31 cellular contexts compared by ENCODE assay signal in the genomic region with DNA sequence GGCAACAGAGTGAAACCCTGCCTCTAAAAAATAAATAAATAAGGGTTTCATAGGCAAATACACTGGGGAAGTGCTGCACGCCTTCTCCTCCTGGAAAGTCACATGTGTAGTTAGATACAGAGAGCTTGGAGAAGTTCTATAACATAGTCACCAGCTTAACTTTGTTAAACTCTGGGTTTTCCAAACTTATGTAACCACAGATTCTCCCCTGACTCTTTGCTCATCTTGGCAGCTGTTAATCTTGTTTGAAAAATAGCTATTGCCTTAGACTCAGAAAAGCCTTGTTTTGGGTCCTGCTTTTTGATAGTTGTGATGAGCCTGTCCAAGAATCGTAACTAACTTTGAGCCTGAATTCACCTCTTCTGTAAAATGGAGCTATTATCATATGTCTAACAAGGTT. TPM values are rescaled to one million over a fixed set of nuclear protein-coding genes. Genes with fewer than 3 reads are reported as not detected.
"Had no signal": no experiment of that assay in that cellular context is flagged by ENCODE, and none has a peak within 500 bp of the region (broad histone marks: within the 10 kb centered on the region; RNA-seq: fewer than 3 reads in every experiment).

No MANE protein-coding gene starts in this region.

- H3K36me3 ChIP-seq: cardiac muscle cell had no signal

- DNase-seq: activated CD4-positive, alpha-beta memory T cell treated with anti-CD3 and anti-CD28 coated beads for 36 hours; activated CD4-positive, alpha-beta T cell treated with anti-CD3 and anti-CD28 coated beads, Interleukin-2, amount 10 ng/mL, durations not matched to agents 7 days and 5 days; activated CD4-positive, CD25-positive, alpha-beta regulatory T cell; activated CD8-positive, alpha-beta memory T cell treated with anti-CD3 and anti-CD28 coated beads for 24 hours; activated effector memory CD4-positive, alpha-beta T cell treated with anti-CD3 and anti-CD28 coated beads, Interleukin-2, amount 50 U/mL, for 16 hours; activated naive CD4-positive, alpha-beta T cell treated with Interleukin-2 at 50 U/mL for 16 hours; activated naive CD8-positive, alpha-beta T cell treated with anti-CD3 and anti-CD28 coated beads, Interleukin-2, amount 50 U/mL, for 24 hours; activated T-cell treated with anti-CD3 and anti-CD28 coated beads, Interleukin-2, amount 50 U/mL, for 4 hours; amygdala; KG1; NCI-H1092; NCI-H1417; NCI-H1694; NCI-H2029 treated with DMSO at 0.1 percent for 48 hours; NCI-H510A treated with DMSO at 0.1 percent for 48 hours; NCI-H69; NK-92 treated with Interleukin-12 subunit alpha and Interleukin-12 subunit beta, amount 100 ng/mL, for 24 hours; OCI-M1; RPMI8226; T-helper 1 cell had no signal

- H3K36me3 Mint-ChIP-seq: activated CD4-positive, alpha-beta memory T cell treated with anti-CD3 and anti-CD28 coated beads for 36 hours; activated naive CD4-positive, alpha-beta T cell treated with anti-CD3 and anti-CD28 coated beads, Interleukin-2, amount 50 U/mL, for 72 hours; brain had no signal

- H3K4me3 ChIP-seq: cardiac muscle cell, SK-N-MC had no signal

- H3K27me3 Mint-ChIP-seq: activated CD4-positive, alpha-beta memory T cell treated with anti-CD3 and anti-CD28 coated beads for 36 hours; activated naive CD8-positive, alpha-beta T cell treated with anti-CD3 and anti-CD28 coated beads, Interleukin-2, amount 50 U/mL, for 24 hours had no signal

- H3K4me3 Mint-ChIP-seq: activated CD4-positive, alpha-beta memory T cell treated with anti-CD3 and anti-CD28 coated beads for 36 hours; activated CD4-positive, alpha-beta T cell treated with anti-CD3 and anti-CD28 coated beads, Interleukin-2, amount 10 ng/mL, durations not matched to agents 7 days and 5 days; activated naive CD8-positive, alpha-beta T cell treated with anti-CD3 and anti-CD28 coated beads, Interleukin-2, amount 50 U/mL, for 24 hours; activated T-cell treated with anti-CD3 and anti-CD28 coated beads, Interleukin-2, amount 50 U/mL, for 4 hours; brain had no signal

- H3K9me3 Mint-ChIP-seq: activated CD4-positive, alpha-beta memory T cell treated with anti-CD3 and anti-CD28 coated beads for 36 hours; activated CD4-positive, alpha-beta T cell treated with anti-CD3 and anti-CD28 coated beads, Interleukin-2, amount 10 ng/mL, durations not matched to agents 7 days and 5 days; activated naive CD4-positive, alpha-beta T cell treated with anti-CD3 and anti-CD28 coated beads, Interleukin-2, amount 50 U/mL, for 72 hours; activated naive CD8-positive, alpha-beta T cell treated with anti-CD3 and anti-CD28 coated beads, Interleukin-2, amount 50 U/mL, for 24 hours; activated T-cell treated with anti-CD3 and anti-CD28 coated beads, Interleukin-2, amount 50 U/mL, for 4 hours; brain had no signal

- ATAC-seq: activated naive CD4-positive, alpha-beta T cell treated with anti-CD3 and anti-CD28 coated beads, Interleukin-2, amount 50 U/mL, for 72 hours; activated naive CD8-positive, alpha-beta T cell treated with anti-CD3 and anti-CD28 coated beads, Interleukin-2, amount 50 U/mL, for 24 hours; activated T-cell treated with anti-CD3 and anti-CD28 coated beads, Interleukin-2, amount 50 U/mL, for 4 hours; Panc1; Right ventricle myocardium inferior had no signal

- H3K27ac ChIP-seq: cardiac muscle cell, SK-N-MC, VCaP had no signal

- H3K27ac Mint-ChIP-seq: activated CD4-positive, alpha-beta memory T cell treated with anti-CD3 and anti-CD28 coated beads for 36 hours; activated CD4-positive, alpha-beta T cell treated with anti-CD3 and anti-CD28 coated beads, Interleukin-2, amount 10 ng/mL, durations not matched to agents 7 days and 5 days; activated naive CD4-positive, alpha-beta T cell treated with anti-CD3 and anti-CD28 coated beads, Interleukin-2, amount 50 U/mL, for 72 hours; activated naive CD8-positive, alpha-beta T cell treated with anti-CD3 and anti-CD28 coated beads, Interleukin-2, amount 50 U/mL, for 24 hours; brain had no signal

- H3K27me3 ChIP-seq: cardiac muscle cell had no signal

- H3K4me1 Mint-ChIP-seq: activated CD4-positive, alpha-beta T cell treated with anti-CD3 and anti-CD28 coated beads, Interleukin-2, amount 10 ng/mL, durations not matched to agents 7 days and 5 days; activated naive CD8-positive, alpha-beta T cell treated with anti-CD3 and anti-CD28 coated beads, Interleukin-2, amount 50 U/mL, for 24 hours had no signal

RNA-seq across cellular contexts. Expression of a gene that starts 25.3 kb away (rescaled TPM):
- total RNA-seq: activated CD4-positive, alpha-beta memory T cell treated with anti-CD3 and anti-CD28 coated beads for 36 hours; activated CD4-positive, alpha-beta T cell treated with anti-CD3 and anti-CD28 coated beads, Interleukin-2, amount 10 ng/mL, durations not matched to agents 7 days and 5 days; activated naive CD4-positive, alpha-beta T cell treated with anti-CD3 and anti-CD28 coated beads, Interleukin-2, amount 50 U/mL, for 72 hours; activated T-cell treated with anti-CD3 and anti-CD28 coated beads, Interleukin-2, amount 50 U/mL, for 4 hours; astrocyte; cardiac muscle cell; LHCN-M2; M059J; Right ventricle myocardium inferior; T-helper 2 cell treated with Interferon-gamma antibody and Interleukin-4, amounts not matched to agents 100 ng/mL and 5 ng/mL, for 36 hours had no signal
